8 cellular contexts compared by ENCODE assay signal in the genomic region with DNA sequence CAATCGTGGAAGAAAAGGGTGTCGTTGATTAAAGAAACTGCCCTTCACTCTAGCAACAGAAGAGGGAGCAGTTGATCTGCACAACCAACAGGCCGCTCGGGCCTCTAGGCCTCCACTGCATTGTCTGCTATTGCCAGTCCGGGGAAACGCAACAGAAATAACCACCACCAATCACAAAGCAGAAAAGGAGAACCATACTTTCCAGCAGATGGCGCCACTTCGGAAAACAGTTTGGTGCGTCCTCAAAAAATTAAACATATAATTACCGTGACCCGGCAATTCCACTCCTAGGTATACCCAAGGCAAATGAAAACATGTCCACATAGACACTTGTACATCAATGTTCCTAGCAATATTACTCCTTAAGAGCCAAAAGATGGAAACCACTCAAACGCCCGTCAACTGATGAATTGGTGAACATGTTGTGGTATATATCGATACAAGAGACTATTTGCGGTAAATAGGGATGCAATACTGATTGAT.
DNase-seq lines count a peak whose midpoint lies in the region; TF ChIP-seq lines count a peak whose summit lies in the region.

No MANE protein-coding gene starts in this region.

- POLR2A ChIA-PET in HEK293 (lab: Yijun Ruan, JAX): no interaction called here

- H3K9me3 ChIP-seq in HEK293 (ENCODE audit: control insufficient read depth, insufficient read depth, low read depth, low read length) (no peaks in the 10 kb centered on the region), right atrium auricular region (no peaks in the 10 kb centered on the region)

- in situ Hi-C loops in GM13977 (cut with MboI; ENCODE audit: low pct_unique_long_range_greater_than_20kb, low sequenced_read_pairs, unreplicated experiment): no loop called here

- H3K36me3 ChIP-seq in HEK293 (ENCODE audit: control insufficient read depth in 2 of 2, insufficient read depth in 1 of 2, low read length in 2 of 2) (no peaks in the 10 kb centered on the region), right atrium auricular region (no peaks in the 10 kb centered on the region)

- TF ChIP-seq CTCF in HEK293 (tag by site-specific recombination; IDR thresholded peaks at IDR 0.05) (peak; percentile 67), right atrium auricular region (IDR thresholded peaks at IDR 0.05) (peak; percentile 43 to 84), GM13977 (IDR thresholded peaks at IDR 0.05; ENCODE audit: extremely low read depth, insufficient read depth, missing control alignments) (no peak)

- H3K4me3 ChIP-seq in HEK293 (ENCODE audit: low read depth, low read length) (no peak overlapping the region), right atrium auricular region (no peak overlapping the region)

- H3K4me1 ChIP-seq in HEK293 (ENCODE audit: control insufficient read depth, insufficient read depth, low read length): no peaks in the 10 kb centered on the region
- no peaks in the 10 kb centered on the region for H3K4me1 ChIP-seq in right atrium auricular region

- no peaks in the 10 kb centered on the region for H3K27me3 ChIP-seq in right atrium auricular region

- peak; percentile 16 for DNase-seq in DMS153 treated with DMSO at 0.1 percent for 48 hours (lab: John Stamatoyannopoulos, UW; ENCODE audit: unreplicated experiment)
- peak; percentile 57 for DNase-seq in NCI-H748 treated with DMSO at 0.1 percent for 48 hours (lab: John Stamatoyannopoulos, UW)
- DNase-seq in amygdala (lab: John Stamatoyannopoulos, UW): peak in 40 of 56 donors; percentile 17 to 86 (median 50)
- DNase-seq in right atrium auricular region (ENCODE audit: low spot score): peak; percentile 69
- DNase-seq in retina: peak; percentile 77
- no peak for DNase-seq in GM13977 (ENCODE audit: low spot score)
- DNase-seq in activated naive CD4-positive, alpha-beta T cell treated with Interleukin-2 at 50 U/mL for 16 hours: no peak

- CTCF ChIA-PET in HEK293 (lab: Yijun Ruan, JAX): interaction anchor here (0.6 to 2.3 kb wide), 6 partner anchors 12 to 407 kb away, joined by 3 to 11 read pairs (median 4); no protein-coding TSS in a partner anchor

- H3K27ac ChIP-seq in HEK293 (ENCODE audit: extremely low read depth, low read depth, low read length): no peak overlapping the region
- no peak overlapping the region for H3K27ac ChIP-seq in right atrium auricular region

TF ChIP-seq in HEK293, 187 proteins besides CTCF, POLR2A, EP300 and RAD21:
- TF ChIP-seq SCRT1 (tag by site-specific recombination; IDR thresholded peaks at IDR 0.05; ENCODE audit: borderline replicate concordance) (peak; percentile 45; the same call in 1 of the 2 replicates), ZNF10 (tag by site-specific recombination; IDR thresholded peaks at IDR 0.05) (peak; percentile 95), ZNF140 (tag by site-specific recombination; IDR thresholded peaks at IDR 0.05) (peak; percentile 78), YY1 (tag by site-specific recombination; IDR thresholded peaks at IDR 0.05) (no peak), ZNF660 (tag by site-specific recombination; IDR thresholded peaks at IDR 0.05) (peak; percentile 61; the same call in 1 of the 2 replicates), ZNF664 (tag by site-specific recombination; IDR thresholded peaks at IDR 0.05) (no peak), ZNF654 (tag by site-specific recombination; IDR thresholded peaks at IDR 0.05; ENCODE audit: low read depth) (peak; percentile 91), ZNF610 (tag by site-specific recombination; IDR thresholded peaks at IDR 0.05; ENCODE audit: borderline replicate concordance) (peak; percentile 18; the same call in 1 of the 2 replicates), SCRT2 (tag by site-specific recombination; IDR thresholded peaks at IDR 0.05) (peak; percentile 65), ZNF16 (tag by site-specific recombination; IDR thresholded peaks at IDR 0.05; ENCODE audit: low read depth) (no peak), ZBTB17 (tag by site-specific recombination; IDR thresholded peaks at IDR 0.05) (0 out of 2 replicates have a peak, but pooled peaks have one; percentile 35), ZNF2 (tag by site-specific recombination; IDR thresholded peaks at IDR 0.05) (0 out of 2 replicates have a peak, but pooled peaks have one; percentile 40), ZNF623 (tag by site-specific recombination; IDR thresholded peaks at IDR 0.05) (no peak), SP7 (tag by site-specific recombination; IDR thresholded peaks at IDR 0.05) (peak; percentile 78), SETDB1 (IDR thresholded peaks at IDR 0.05; ENCODE audit: insufficient read length, low read length) (peak; percentile 42)
- TF ChIP-seq, protein P1, sequence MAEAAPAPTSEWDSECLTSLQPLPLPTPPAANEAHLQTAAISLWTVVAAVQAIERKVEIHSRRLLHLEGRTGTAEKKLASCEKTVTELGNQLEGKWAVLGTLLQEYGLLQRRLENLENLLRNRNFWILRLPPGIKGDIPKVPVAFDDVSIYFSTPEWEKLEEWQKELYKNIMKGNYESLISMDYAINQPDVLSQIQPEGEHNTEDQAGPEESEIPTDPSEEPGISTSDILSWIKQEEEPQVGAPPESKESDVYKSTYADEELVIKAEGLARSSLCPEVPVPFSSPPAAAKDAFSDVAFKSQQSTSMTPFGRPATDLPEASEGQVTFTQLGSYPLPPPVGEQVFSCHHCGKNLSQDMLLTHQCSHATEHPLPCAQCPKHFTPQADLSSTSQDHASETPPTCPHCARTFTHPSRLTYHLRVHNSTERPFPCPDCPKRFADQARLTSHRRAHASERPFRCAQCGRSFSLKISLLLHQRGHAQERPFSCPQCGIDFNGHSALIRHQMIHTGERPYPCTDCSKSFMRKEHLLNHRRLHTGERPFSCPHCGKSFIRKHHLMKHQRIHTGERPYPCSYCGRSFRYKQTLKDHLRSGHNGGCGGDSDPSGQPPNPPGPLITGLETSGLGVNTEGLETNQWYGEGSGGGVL (tag by site-specific recombination; IDR thresholded peaks at IDR 0.05): no peak
TF ChIP-seq in HEK293: peak in this region for 11.

Comparison
In these comparisons a context has a peak if more than half of its experiments do, and no peak if none do; other contexts are left out.
1. DNase-seq: peak in DMS153 treated with DMSO at 0.1 percent for 48 hours (single experiment), NCI-H748 treated with DMSO at 0.1 percent for 48 hours (single experiment), amygdala (40 of 56), right atrium auricular region (single experiment) and retina (single experiment); none in GM13977 (single experiment) and activated naive CD4-positive, alpha-beta T cell treated with Interleukin-2 at 50 U/mL for 16 hours (single experiment).